ENCODE assay signal across 21 cellular contexts in genomic region chr15:84006467-84006866, GRCh38.
A peak's percentile ranks its signal among the peaks of the same experiment; 100 is the strongest.
DNase-seq lines count a peak whose midpoint lies in the region; ATAC-seq and TF ChIP-seq lines count a peak whose summit lies in the region.
"Had no signal": no experiment of that assay in that cellular context is flagged by ENCODE, and none has a peak within 500 bp of the region (broad histone marks: within the 10 kb centered on the region; RNA-seq: fewer than 3 reads in every experiment).

No MANE protein-coding gene starts in this region.

- no peak overlapping the region for H4K91ac ChIP-seq in neuronal stem cell (ENCODE audit: low read depth, low read length, poor library complexity)

- no peaks in the 10 kb centered on the region for H3K79me1 ChIP-seq in neuronal stem cell (ENCODE audit: low read depth, low read length)

- no peak overlapping the region for H3K14ac ChIP-seq in neuronal stem cell (ENCODE audit: low read length)

- no peak for DNase-seq in Right ventricle myocardium superior
- no peak for DNase-seq in cardiac septum (ENCODE audit: low spot score)
- DNase-seq in esophagus muscularis mucosa (ENCODE audit: extremely low spot score), result peak; percentile 4
- peak; percentile 15 for DNase-seq in left kidney (ENCODE audit: low read depth, low spot score)
- DNase-seq in tibial artery, result no peak
- no peak for DNase-seq in HT-29 (ENCODE audit: low spot score)
- no peak for DNase-seq in neuronal stem cell (ENCODE audit: low spot score)
- DNase-seq: 8988T, Calu3, DND-41, HCEC 1CT, NCI-H1048, NCI-H1417, NCI-H1694, NCI-H2029 treated with DMSO at 0.1 percent for 48 hours, NCI-H226, NCI-H524, NCI-H748 treated with DMSO at 0.1 percent for 48 hours, SJCRH30 had no signal

- H3K27ac ChIP-seq in esophagus muscularis mucosa (replicated peaks in 1 of 4) (no peak overlapping the region), tibial artery (peak overlapping the region; percentile 47 to 58), neuronal stem cell (replicated peaks; ENCODE audit: low read length) (no peak overlapping the region)
- H3K27ac ChIP-seq: KMS-11, SJCRH30 had no signal

- no peak overlapping the region for H2BK120ac ChIP-seq in neuronal stem cell (ENCODE audit: low read depth, low read length)

- no peak overlapping the region for H2BK5ac ChIP-seq in neuronal stem cell (ENCODE audit: low read length)

- H2AFZ ChIP-seq in neuronal stem cell (ENCODE audit: low read length), result no peak overlapping the region

- intact Hi-C loops in Right ventricle myocardium superior (cut with DNase I), result no loop called here
- intact Hi-C loops in cardiac septum (cut with DNase I), result no loop called here
- intact Hi-C loops in esophagus muscularis mucosa (cut with DNase I), result no loop called here
- intact Hi-C loops in tibial artery (cut with DNase I; ENCODE audit: low total_unique reads), result no loop called here

- H3K27me3 ChIP-seq in esophagus muscularis mucosa (no peaks in the 10 kb centered on the region), tibial artery (no peaks in the 10 kb centered on the region), neuronal stem cell (ENCODE audit: control insufficient read depth in 3 of 3, insufficient read depth in 3 of 3, low read depth in 1 of 3, low read length in 3 of 3) (no peaks in the 10 kb centered on the region)
- H3K27me3 ChIP-seq: SJCRH30 had no signal

- no peak overlapping the region for H3K4me2 ChIP-seq in neuronal stem cell (ENCODE audit: insufficient read depth, low read length, poor library complexity, severe bottlenecking)
- H3K4me2 ChIP-seq: KMS-11 had no signal

- peak; percentile 24 for ATAC-seq in Right ventricle myocardium superior (ENCODE audit: poor library complexity)
- ATAC-seq in HG02763 (IDR thresholded peaks at IDR 0.05; ENCODE audit: unreplicated experiment), result no peak

- peaks cover 0 to 5% (median 0%) of the 10 kb centered on the region in 4 donors for H3K36me3 ChIP-seq in esophagus muscularis mucosa
- H3K36me3 ChIP-seq in tibial artery, result peaks cover 0 to 2% (median 0%) of the 10 kb centered on the region in 3 donors
- H3K36me3 ChIP-seq in neuronal stem cell (replicated peaks in 1 of 2; ENCODE audit: control insufficient read depth in 2 of 2, insufficient read depth in 2 of 2, low read length in 2 of 2), result no peaks in the 10 kb centered on the region
- H3K36me3 ChIP-seq: SJCRH30 had no signal

- TF ChIP-seq EP300 in esophagus muscularis mucosa (IDR thresholded peaks at IDR 0.05), result no peak

- H3K18ac ChIP-seq in neuronal stem cell (ENCODE audit: low read length), result no peak overlapping the region

- no peak overlapping the region for H3K4ac ChIP-seq in neuronal stem cell (ENCODE audit: low read length)

- H2AK5ac ChIP-seq in neuronal stem cell (ENCODE audit: low read depth, low read length), result no peak overlapping the region

- no peak for TF ChIP-seq POLR2A in esophagus muscularis mucosa (IDR thresholded peaks at IDR 0.05; ENCODE audit: low read depth)

- no peak overlapping the region for H3K9ac ChIP-seq in neuronal stem cell (ENCODE audit: low read depth, low read length, poor library complexity)
- H3K9ac ChIP-seq: KMS-11 had no signal

- H3K4me3 ChIP-seq in esophagus muscularis mucosa, result no peak overlapping the region
- H3K4me3 ChIP-seq in tibial artery, result no peak overlapping the region
- no peak overlapping the region for H3K4me3 ChIP-seq in neuronal stem cell (ENCODE audit: low read length in 2 of 2)
- H3K4me3 ChIP-seq: SJCRH30 had no signal

- no peak overlapping the region for H2BK15ac ChIP-seq in neuronal stem cell (ENCODE audit: low read length)

- H4K8ac ChIP-seq in neuronal stem cell (ENCODE audit: low read depth, low read length), result no peak overlapping the region

- 54% methylated on average over 6 of the region's 6 CpGs for WGBS in esophagus muscularis mucosa
- no CpG with 5 or more reads among the region's 6 CpGs for WGBS in neuronal stem cell (ENCODE audit: extremely low coverage in 2 of 2, insufficient read length in 2 of 2, insufficient replicate concordance in 1 of 2), 2 donors

- H3K9me3 ChIP-seq in esophagus muscularis mucosa, result no peaks in the 10 kb centered on the region
- no peaks in the 10 kb centered on the region for H3K9me3 ChIP-seq in tibial artery
- H3K9me3 ChIP-seq in neuronal stem cell (replicated peaks in 1 of 2; ENCODE audit: control insufficient read depth in 2 of 2, insufficient read depth in 1 of 2, low read depth in 1 of 2, low read length in 2 of 2), result no peaks in the 10 kb centered on the region
- H3K9me3 ChIP-seq: SJCRH30 had no signal

- TF ChIP-seq CTCF in esophagus muscularis mucosa (IDR thresholded peaks at IDR 0.05) (no peak), tibial artery (IDR thresholded peaks at IDR 0.05) (no peak)

- H3K23ac ChIP-seq in neuronal stem cell (ENCODE audit: low read depth, low read length, poor library complexity), result no peak overlapping the region

- H3K4me1 ChIP-seq in esophagus muscularis mucosa (no peaks in the 10 kb centered on the region), tibial artery (peaks cover 0 to 25% (median 0%) of the 10 kb centered on the region in 4 donors), neuronal stem cell (ENCODE audit: control insufficient read depth in 2 of 2, insufficient read depth in 1 of 2, low read depth in 1 of 2, low read length in 2 of 2) (no peaks in the 10 kb centered on the region)
- H3K4me1 ChIP-seq: SJCRH30 had no signal

- H2BK12ac ChIP-seq in neuronal stem cell (ENCODE audit: low read length), result no peak overlapping the region

Comparison
In these comparisons a context has a peak if more than half of its experiments do, and no peak if none do; other contexts are left out.
1. DNase-seq: peak in esophagus muscularis mucosa (single experiment) and left kidney (single experiment); none in Right ventricle myocardium superior (single experiment), cardiac septum (single experiment), tibial artery (0 of 2), HT-29 (single experiment) and neuronal stem cell (single experiment).
2. H3K27ac ChIP-seq: peak in tibial artery (2 of 2); none in esophagus muscularis mucosa (0 of 4) and neuronal stem cell (single experiment).